10 cellular contexts compared by ENCODE assay signal in genomic region chr22:18610812-18611507, GRCh38. TPM values are rescaled to one million over a fixed set of nuclear protein-coding genes. Genes with fewer than 3 reads are reported as not detected.
DNase-seq lines count a peak whose midpoint lies in the region; ATAC-seq, FAIRE-seq and TF ChIP-seq lines count a peak whose summit lies in the region.
"Not testable (repeated sequence)": the region's sequence is repeated elsewhere in the genome, so short reads cannot be mapped to it uniquely, and the experiment has no call there.
"Had no signal": no experiment of that assay in that cellular context is flagged by ENCODE, and none has a peak within 500 bp of the region (broad histone marks: within the 10 kb centered on the region; RNA-seq: fewer than 3 reads in every experiment).

No MANE protein-coding gene starts in this region.

- intact Hi-C loops in CD4-positive, alpha-beta T cell (cut with DNase I, micrococcal nuclease); HCT116 (cut with micrococcal nuclease); K562 (cut with micrococcal nuclease); left colon (cut with DNase I, micrococcal nuclease); psoas muscle (cut with DNase I): not testable (repeated sequence)

- POLR2A ChIA-PET in CD4-positive, alpha-beta T cell (lab: Charles Lee); HCT116 (lab: Charles Lee); T-cell (lab: Charles Lee); K562 (lab: Yijun Ruan, JAX): not testable (repeated sequence)

- not testable (repeated sequence) for TF ChIP-seq POLR2A in HCT116 (IDR thresholded peaks at IDR 0.05; ENCODE audit: borderline replicate concordance, extremely low read depth, insufficient read depth, insufficient read length); K562 (conservative IDR thresholded peaks at IDR 0.05)

- not testable (repeated sequence) for H3K9me3 Mint-ChIP-seq in CD4-positive, alpha-beta T cell; T-cell

- RAD21 ChIA-PET in HCT116 (lab: Charles Lee; ENCODE audit: low non-redundant PET in 1 of 2, low total read pairs in 2 of 2, uncharacterized antibody in 2 of 2, unreplicated experiment in 2 of 2) = not testable (repeated sequence)

- not testable (repeated sequence) for H3K36me3 ChIP-seq in HCT116 (ENCODE audit: control insufficient read depth in 1 of 2, insufficient read depth in 2 of 2, low read length in 2 of 2); K562 (ENCODE audit: control insufficient read depth, insufficient read depth, low read length); psoas muscle (ENCODE audit: insufficient read depth in 1 of 2, low read depth in 1 of 2)

- H4K20me1 ChIP-seq in HCT116 (ENCODE audit: insufficient read depth); K562 (replicated peaks; ENCODE audit: control insufficient read depth, insufficient read depth, low read length): not testable (repeated sequence)

- H3K27me3 ChIP-seq in CD4-positive, alpha-beta T cell (ENCODE audit: control insufficient read depth, insufficient read depth, low read length); HCT116 (ENCODE audit: insufficient read depth, low read length); K562 (ENCODE audit: control insufficient read depth in 2 of 2, insufficient read depth in 2 of 2, low read length in 2 of 2); psoas muscle (ENCODE audit: insufficient read depth in 3 of 3, low read length in 2 of 3): not testable (repeated sequence)

- not testable (repeated sequence) for BruUV-seq in HCT116 (replicated peaks; lab: Mats Ljungman, UMichigan); K562 (replicated peaks; lab: Mats Ljungman, UMichigan)

- not testable (repeated sequence) for H3K79me2 ChIP-seq in HCT116 (ENCODE audit: insufficient read depth, low read length); K562 (ENCODE audit: control insufficient read depth, insufficient read depth, low read length)

- TF ChIP-seq RAD21 in HCT116 (IDR thresholded peaks at IDR 0.05; ENCODE audit: low read depth); K562 (CRISPR knock-in tag; conservative IDR thresholded peaks at IDR 0.05 in 1 of 2, IDR thresholded peaks at IDR 0.05 in 1 of 2): not testable (repeated sequence)

- not testable (repeated sequence) for H3K4me3 Mint-ChIP-seq in CD4-positive, alpha-beta T cell; T-cell

- H3K4me2 ChIP-seq in HCT116 (ENCODE audit: low read length); K562 (ENCODE audit: insufficient read depth, low read length): not testable (repeated sequence)

- peak; percentile 76 for ATAC-seq in CD4-positive, alpha-beta T cell (ENCODE audit: poor library complexity)
- ATAC-seq in GM19397 (IDR thresholded peaks at IDR 0.05; ENCODE audit: unreplicated experiment) (peak; percentile 76), HCT116 (peak; percentile 85), HG03196 (IDR thresholded peaks at IDR 0.05; ENCODE audit: unreplicated experiment) (peak; percentile 73), T-cell (replicated peaks in 1 of 4) (peak; percentile 81 to 83 (median 83)), K562 (peak; percentile 90), left colon (peak; percentile 85), psoas muscle (peak; percentile 80 to 96 (median 88))

- not testable (repeated sequence) for H3K4me3 ChIP-seq in HCT116 (replicated peaks in 1 of 2; ENCODE audit: low read depth in 1 of 2, low read length in 2 of 2); K562; psoas muscle

- DNase-seq in CD4-positive, alpha-beta T cell; HCT116 (ENCODE audit: low read depth, low spot score); T-cell; K562 (ENCODE audit: extremely low read depth in 1 of 4, low spot score in 3 of 4); left colon; psoas muscle: not testable (repeated sequence)

- TF ChIP-seq CTCF in CD4-positive, alpha-beta T cell (IDR thresholded peaks at IDR 0.05); HCT116 (IDR thresholded peaks at IDR 0.05 in 2 of 3, conservative IDR thresholded peaks at IDR 0.05 in 1 of 3; ENCODE audit: borderline replicate concordance in 1 of 3, insufficient read depth in 1 of 3, low read depth in 2 of 3, low read length in 2 of 3); K562 (IDR thresholded peaks at IDR 0.05 in 2 of 3, conservative IDR thresholded peaks at IDR 0.05 in 1 of 3; ENCODE audit: insufficient read depth in 2 of 3, low read depth in 1 of 3, low read length in 3 of 3); psoas muscle (IDR thresholded peaks at IDR 0.05): not testable (repeated sequence)

- CTCF ChIA-PET in CD4-positive, alpha-beta T cell (lab: Charles Lee); HCT116 (lab: Charles Lee); T-cell (lab: Charles Lee); K562 (lab: Yijun Ruan, JAX; ENCODE audit: low intra/inter-chr PET ratio): not testable (repeated sequence)

- H3K27me3 Mint-ChIP-seq in CD4-positive, alpha-beta T cell; T-cell: not testable (repeated sequence)

- H3K9ac ChIP-seq in HCT116 (ENCODE audit: low read length); K562 (ENCODE audit: insufficient read depth in 1 of 2, low read depth in 2 of 2, low read length in 2 of 2): not testable (repeated sequence)

- H3K4me1 ChIP-seq in HCT116 (ENCODE audit: control insufficient read depth in 1 of 2, insufficient read depth in 2 of 2, low read length in 2 of 2); K562 (replicated peaks in 1 of 2; ENCODE audit: control insufficient read depth in 2 of 2, insufficient read depth in 2 of 2, low read length in 2 of 2); psoas muscle: not testable (repeated sequence)

- in situ Hi-C loops in K562 (cut with MboI) = not testable (repeated sequence)

- H3K36me3 Mint-ChIP-seq in CD4-positive, alpha-beta T cell (ENCODE audit: low read depth); T-cell: not testable (repeated sequence)

- not testable (repeated sequence) for TF ChIP-seq EP300 in K562 (IDR thresholded peaks at IDR 0.05; ENCODE audit: low read length)

- not testable (repeated sequence) for H3K9me3 ChIP-seq in CD4-positive, alpha-beta T cell (ENCODE audit: control insufficient read depth, low read length); HCT116 (ENCODE audit: control insufficient read depth in 1 of 2, insufficient read depth in 1 of 2, low read depth in 1 of 2, low read length in 2 of 2); K562 (replicated peaks; ENCODE audit: control insufficient read depth, insufficient read depth, low read depth, low read length); psoas muscle

- not testable (repeated sequence) for H3K9me1 ChIP-seq in K562 (ENCODE audit: control insufficient read depth, insufficient read depth, low read length)

- not testable (repeated sequence) for FAIRE-seq in K562 (lab: Jason Lieb, UNC)

- not testable (repeated sequence) for H3K27ac Mint-ChIP-seq in CD4-positive, alpha-beta T cell; T-cell

- WGBS in K562 (ENCODE audit: insufficient coverage, low coverage, missing lambda C conversion rate) = no CpG with 5 or more reads among the region's 82 CpGs
- no CpG with 5 or more reads among the region's 82 CpGs for WGBS in psoas muscle, 3 donors

- H3K9me2 ChIP-seq in HCT116 (ENCODE audit: insufficient read depth) = not testable (repeated sequence)

- H2AFZ ChIP-seq in HCT116 (ENCODE audit: low read depth, low read length, poor library complexity, severe bottlenecking); K562 (ENCODE audit: low read depth, low read length): not testable (repeated sequence)

- not testable (repeated sequence) for H3K4me1 Mint-ChIP-seq in CD4-positive, alpha-beta T cell (ENCODE audit: low read depth); T-cell

- not testable (repeated sequence) for H3K27ac ChIP-seq in CD4-positive, alpha-beta T cell (ENCODE audit: low read depth, low read length); HCT116 (ENCODE audit: low read depth, low read length); K562 (ENCODE audit: extremely low read depth, low read depth, low read length); psoas muscle

RNA-seq across cellular contexts. Expression of gene RIMBP3, which starts 0.8 kb away (rescaled TPM):
- under 1 TPM; 0.36 to 0.39 TPM for total RNA-seq in CD4-positive, alpha-beta T cell
- total RNA-seq in HCT116 (2021; ENCODE audit: unreplicated experiment) (0.39 TPM), T-cell (1 to 10 TPM; 1.3 to 7.6 (median 5.5) TPM), K562 (2014; rRNA removed) (0.59 and 1.1 TPM in 2 replicates), K562 (2014; rRNA removed; fragmentation: Illumina TruSeq; extraction: Trizol) (0.29 and 0.36 TPM in 2 replicates), K562 (2015; rRNA removed; fragmentation: Illumina TruSeq; extraction: Trizol) (0.58 and 0.79 TPM in 2 replicates), K562 (2021) (0.82 and 1.2 TPM in 2 replicates), left colon (under 1 TPM; 0.12 to 0.25 TPM), psoas muscle (under 1 TPM in 1 of 4 donors, not detected in 3; 0.11 TPM)
- polyA plus RNA-seq in HCT116 (2012) = 0.16 and 0.30 TPM in 2 replicates
- 1.1 and 4.0 TPM in 2 replicates for total RNA-seq in K562 (2011; cell fraction: chromatin; rRNA removed; ENCODE audit: low replicate concordance)
- 2.8 and 4.3 TPM in 2 replicates for total RNA-seq in K562 (2011; cell fraction: nucleolus; rRNA removed)
- total RNA-seq in K562 (2011; cell fraction: nucleoplasm; rRNA removed) = 1.1 and 2.4 TPM in 2 replicates
- polyA plus RNA-seq in K562 (2011; rRNA removed) (0.17 and 0.54 TPM in 2 replicates), K562 (2014; fragmentation: Illumina TruSeq; extraction: Trizol) (0.52 and 0.54 TPM in 2 replicates), K562 (2014; fragmentation: Nextera tagmentation; extraction: Ambion mirVana) (under 1 TPM; 0.01 to 0.06 TPM), K562 (2014; rRNA removed) (0.20 and 0.23 TPM in 2 replicates), psoas muscle (under 1 TPM in 2 of 3 donors, not detected in 1; 0.01 to 0.09 TPM)
- polyA plus RNA-seq in K562 (2011; cell fraction: cytosol; rRNA removed) = 0.37 and 0.48 TPM in 2 replicates
- 0.55 and 0.73 TPM in 2 replicates for polyA plus RNA-seq in K562 (2011; cell fraction: nucleus; rRNA removed)
- 0.98 and 1.4 TPM in 2 replicates for polyA plus RNA-seq in K562 (2012)
- 1.1 and 1.8 TPM in 2 replicates for polyA minus RNA-seq in K562 (2011; rRNA and poly(A)+ RNA removed)
- 0.95 and 1.5 TPM in 2 replicates for polyA minus RNA-seq in K562 (2011; cell fraction: cytosol; rRNA and poly(A)+ RNA removed)
- 2.0 and 5.1 TPM in 2 replicates for polyA minus RNA-seq in K562 (2011; cell fraction: nucleus; rRNA and poly(A)+ RNA removed)
- polyA plus RNA-seq: endothelial cell of umbilical vein, keratinocyte had no signal
